Comparison of ENCODE assay signal across 24 cellular contexts in the genomic region with DNA sequence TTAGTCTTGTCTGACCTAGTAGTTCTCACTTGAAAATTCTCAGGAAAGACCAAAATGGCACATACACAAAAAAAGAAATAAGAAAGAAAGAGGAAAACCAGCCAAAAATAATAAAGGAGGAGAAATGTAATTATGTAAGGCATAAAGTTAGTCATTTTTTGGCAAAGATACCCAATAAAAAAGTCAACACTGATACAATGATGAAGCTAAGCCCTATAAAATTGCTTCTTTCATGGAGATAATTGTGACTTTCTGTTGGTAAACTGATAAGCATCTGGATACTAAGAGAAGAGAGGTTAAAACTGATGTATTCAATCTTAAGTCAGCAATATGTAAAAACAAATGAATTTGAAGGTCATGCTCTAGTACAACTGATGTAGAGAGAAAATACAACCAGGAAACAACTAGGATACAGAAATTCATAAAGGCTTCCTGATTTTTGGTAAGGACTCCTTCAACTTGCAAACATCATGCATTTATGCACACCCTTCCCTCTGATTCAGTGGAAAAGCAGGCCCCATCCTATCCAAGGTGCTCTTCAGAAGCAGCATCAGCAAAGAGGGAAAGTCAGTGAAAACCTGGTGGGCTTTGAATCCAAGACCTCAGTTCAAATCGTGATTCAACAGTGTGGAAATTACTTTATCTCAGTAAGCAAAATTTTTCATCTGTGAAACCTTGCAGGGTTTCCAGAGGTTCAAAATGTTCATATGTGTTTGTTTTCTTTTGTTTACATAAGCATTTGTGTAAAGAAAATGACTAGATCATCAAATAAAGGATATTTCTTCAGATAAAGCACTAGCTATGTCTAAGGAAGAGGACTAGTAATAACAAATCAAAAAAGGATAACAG. TPM values are rescaled to one million over a fixed set of nuclear protein-coding genes. Genes with fewer than 3 reads are reported as not detected.
A peak's percentile ranks its signal among the peaks of the same experiment; 100 is the strongest.
DNase-seq lines count a peak whose midpoint lies in the region; ATAC-seq and TF ChIP-seq lines count a peak whose summit lies in the region.
"Had no signal": no experiment of that assay in that cellular context is flagged by ENCODE, and none has a peak within 500 bp of the region (broad histone marks: within the 10 kb centered on the region; RNA-seq: fewer than 3 reads in every experiment).

No MANE protein-coding gene starts in this region.

- H3K27me3 Mint-ChIP-seq in naive B cell: no peaks in the 10 kb centered on the region
- H3K27me3 Mint-ChIP-seq: activated CD4-positive, alpha-beta T cell treated with anti-CD3 and anti-CD28 coated beads, Interleukin-2, amount 10 ng/mL, durations not matched to agents 7 days and 5 days; CD4-positive, alpha-beta memory T cell had no signal

- no peak for ATAC-seq in naive B cell (ENCODE audit: low read depth in 2 of 2)
- ATAC-seq: left colon had no signal

- H3K4me3 Mint-ChIP-seq in naive B cell: no peak overlapping the region
- H3K4me3 Mint-ChIP-seq: activated CD4-positive, alpha-beta T cell treated with anti-CD3 and anti-CD28 coated beads, Interleukin-2, amount 10 ng/mL, durations not matched to agents 7 days and 5 days; CD4-positive, alpha-beta memory T cell; H9 had no signal

- H3K27ac Mint-ChIP-seq in naive B cell: peak overlapping the region in 4 of 6 donors; percentile 5 to 30 (median 18)
- H3K27ac Mint-ChIP-seq: activated CD4-positive, alpha-beta T cell treated with anti-CD3 and anti-CD28 coated beads, Interleukin-2, amount 10 ng/mL, durations not matched to agents 7 days and 5 days had no signal

- H3K36me3 Mint-ChIP-seq in naive B cell: peaks cover 0 to 5% of the 10 kb centered on the region in 2 donors

- peak; percentile 53 for DNase-seq in EH (ENCODE audit: low read depth)
- DNase-seq in NCI-H69 (lab: John Stamatoyannopoulos, UW): peak; percentile 44
- peak; percentile 20 to 48 for DNase-seq in cardiac fibroblast (ENCODE audit: low read depth in 2 of 2)
- DNase-seq in naive B cell: no peak
- no peak for DNase-seq in cerebellar cortex (ENCODE audit: low spot score)
- DNase-seq in NCI-H526 treated with DMSO at 0.1 percent for 48 hours (lab: John Stamatoyannopoulos, UW): no peak
- DNase-seq in activated CD8-positive, alpha-beta memory T cell treated with anti-CD3 and anti-CD28 coated beads, Interleukin-2, amount 50 U/mL, for 48 hours: no peak
- DNase-seq in DMS 273 (lab: John Stamatoyannopoulos, UW; ENCODE audit: unreplicated experiment): no peak
- DNase-seq: activated CD4-positive, alpha-beta T cell treated with anti-CD3 and anti-CD28 coated beads, Interleukin-2, amount 10 ng/mL, durations not matched to agents 7 days and 5 days; activated gamma-delta T cell; caudate nucleus; CD4-positive, alpha-beta memory T cell; DMS79; H9; Kasumi-1; left colon; midbrain; NCI-H1417; OCI-M1; posterior cingulate gyrus; SHP77 treated with DMSO at 0.1 percent for 48 hours; stimulated activated naive CD4-positive, alpha-beta T cell treated with Interleukin-2 at 50 U/mL for 16 hours; T-helper 1 cell; thyroid gland had no signal

- no peak for TF ChIP-seq CTCF in cardiac fibroblast (IDR thresholded peaks at IDR 0.05; ENCODE audit: low read depth, low read length)

- peaks cover 26 to 42% (median 28%) of the 10 kb centered on the region in 3 donors for H3K4me1 Mint-ChIP-seq in naive B cell
- H3K4me1 Mint-ChIP-seq: H9 had no signal

- H3K4me3 ChIP-seq in cardiac fibroblast (replicated peaks in 1 of 2; ENCODE audit: low read depth in 2 of 2, low read length in 2 of 2): no peak overlapping the region
- H3K4me3 ChIP-seq: thyroid gland had no signal

- no peaks in the 10 kb centered on the region for H3K9me3 Mint-ChIP-seq in naive B cell
- H3K9me3 Mint-ChIP-seq: activated CD4-positive, alpha-beta T cell treated with anti-CD3 and anti-CD28 coated beads, Interleukin-2, amount 10 ng/mL, durations not matched to agents 7 days and 5 days; H9 had no signal

RNA-seq across cellular contexts. Expression of a gene that starts 32.6 kb away (rescaled TPM):
- 10 to 100 TPM; 14.9 to 34.0 (median 25.9) TPM for polyA plus RNA-seq in naive B cell (ENCODE audit: low read depth in 6 of 6)

Comparison
In these comparisons a context has a peak if more than half of its experiments do, and no peak if none do; other contexts are left out.
1. DNase-seq: peak in EH (single experiment), NCI-H69 (single experiment) and cardiac fibroblast (2 of 2); none in naive B cell (single experiment), cerebellar cortex (single experiment), NCI-H526 treated with DMSO at 0.1 percent for 48 hours (single experiment), activated CD8-positive, alpha-beta memory T cell treated with anti-CD3 and anti-CD28 coated beads, Interleukin-2, amount 50 U/mL, for 48 hours (single experiment) and DMS 273 (single experiment).